ENCODE assay signal across 23 cellular contexts in genomic region chr4:146488495-146489174, GRCh38. TPM values are rescaled to one million over a fixed set of nuclear protein-coding genes. Genes with fewer than 3 reads are reported as not detected.
DNase-seq lines count a peak whose midpoint lies in the region; TF ChIP-seq lines count a peak whose summit lies in the region.
"Had no signal": no experiment of that assay in that cellular context is flagged by ENCODE, and none has a peak within 500 bp of the region (broad histone marks: within the 10 kb centered on the region; RNA-seq: fewer than 3 reads in every experiment).

No MANE protein-coding gene starts in this region.

- no peaks in the 10 kb centered on the region for H3K4me1 ChIP-seq in uterus
- H3K4me1 ChIP-seq: esophagus squamous epithelium, right lobe of liver had no signal

- H3K4me3 ChIP-seq in cardiac fibroblast (replicated peaks in 1 of 2; ENCODE audit: low read depth in 2 of 2, low read length in 2 of 2) (no peak overlapping the region), uterus (no peak overlapping the region)
- H3K4me3 ChIP-seq: esophagus squamous epithelium, heart right ventricle, right lobe of liver, thoracic aorta had no signal

- no peaks in the 10 kb centered on the region for H3K27me3 ChIP-seq in uterus
- H3K27me3 ChIP-seq: esophagus squamous epithelium, heart right ventricle, right lobe of liver had no signal

- no peaks in the 10 kb centered on the region for H3K27me3 Mint-ChIP-seq in Calu3 (ENCODE audit: unreplicated experiment)
- H3K27me3 Mint-ChIP-seq: activated naive CD4-positive, alpha-beta T cell treated with anti-CD3 and anti-CD28 coated beads, Interleukin-2, amount 50 U/mL, for 24 hours; stimulated activated memory B cell treated with anti-CD40 and anti-IgM and Interleukin-4, amounts not matched to agents 10 μg/mL and 1 μg/mL and 100 μg/mL, for 72 hours; T-helper 17 cell had no signal

- H3K36me3 Mint-ChIP-seq in Calu3 (ENCODE audit: insufficient read depth, unreplicated experiment): no peaks in the 10 kb centered on the region

- H3K27ac ChIP-seq in uterus: no peak overlapping the region
- H3K27ac ChIP-seq: C4-2B, esophagus squamous epithelium, heart right ventricle, right lobe of liver, thoracic aorta had no signal

- H3K9me3 Mint-ChIP-seq in Calu3 (ENCODE audit: low read depth, unreplicated experiment): peaks cover 3% of the 10 kb centered on the region

- CTCF ChIA-PET in Calu3 (lab: Charles Lee): no interaction called here

- TF ChIP-seq POLR2A in uterus (IDR thresholded peaks at IDR 0.05): no peak

- no peak overlapping the region for H3K27ac Mint-ChIP-seq in Calu3 (ENCODE audit: unreplicated experiment)
- H3K27ac Mint-ChIP-seq: activated CD8-positive, alpha-beta T cell treated with anti-CD3 and anti-CD28 coated beads, Interleukin-2, amount 10 ng/mL, durations not matched to agents 7 days and 5 days; activated naive CD4-positive, alpha-beta T cell treated with anti-CD3 and anti-CD28 coated beads, Interleukin-2, amount 50 U/mL, for 24 hours; stimulated activated memory B cell treated with anti-CD40 and anti-IgM and Interleukin-4, amounts not matched to agents 10 μg/mL and 1 μg/mL and 100 μg/mL, for 72 hours; T-helper 17 cell had no signal

- DNase-seq in Calu3: peak; percentile 22
- peak; percentile 36 for DNase-seq in RPMI7951 (ENCODE audit: low read depth)
- DNase-seq in cardiac fibroblast (ENCODE audit: low read depth in 2 of 2): peak; percentile 55 to 78
- peak; percentile 73 for DNase-seq in iris pigment epithelial cell (ENCODE audit: low read depth)
- DNase-seq in HT-29 (ENCODE audit: low spot score): no peak
- DNase-seq in DMS 273 (lab: John Stamatoyannopoulos, UW; ENCODE audit: unreplicated experiment): no peak
- DNase-seq in T-helper 2 cell: no peak
- no peak for DNase-seq in uterus
- DNase-seq: activated CD8-positive, alpha-beta T cell treated with anti-CD3 and anti-CD28 coated beads, Interleukin-2, amount 10 ng/mL, durations not matched to agents 7 days and 5 days; activated T-cell treated with anti-CD3 and anti-CD28 coated beads, Interleukin-2, amount 50 U/mL, for 4 hours; DMS153; esophagus squamous epithelium; heart right ventricle; NCI-H1436; NCI-H748 treated with DMSO at 0.1 percent for 48 hours; nucleus accumbens; right lobe of liver; SHP77 treated with DMSO at 0.1 percent for 48 hours; T-helper 17 cell had no signal

- TF ChIP-seq CTCF in Calu3 (IDR thresholded peaks at IDR 0.05; ENCODE audit: unreplicated experiment) (no peak), cardiac fibroblast (IDR thresholded peaks at IDR 0.05; ENCODE audit: low read depth, low read length) (no peak), uterus (IDR thresholded peaks at IDR 0.05) (no peak)

- no peak overlapping the region for H3K4me3 Mint-ChIP-seq in Calu3 (ENCODE audit: low read depth, unreplicated experiment)
- H3K4me3 Mint-ChIP-seq: activated CD8-positive, alpha-beta T cell treated with anti-CD3 and anti-CD28 coated beads, Interleukin-2, amount 10 ng/mL, durations not matched to agents 7 days and 5 days; activated naive CD4-positive, alpha-beta T cell treated with anti-CD3 and anti-CD28 coated beads, Interleukin-2, amount 50 U/mL, for 24 hours; activated T-cell treated with anti-CD3 and anti-CD28 coated beads, Interleukin-2, amount 50 U/mL, for 4 hours; stimulated activated memory B cell treated with anti-CD40 and anti-IgM and Interleukin-4, amounts not matched to agents 10 μg/mL and 1 μg/mL and 100 μg/mL, for 72 hours; T-helper 17 cell had no signal

- intact Hi-C loops in Calu3 (cut with micrococcal nuclease; ENCODE audit: unreplicated experiment): no loop called here
- intact Hi-C loops in uterus (cut with DNase I; ENCODE audit: low total_unique reads): no loop called here

- no peaks in the 10 kb centered on the region for H3K36me3 ChIP-seq in uterus
- H3K36me3 ChIP-seq: right lobe of liver had no signal

- H3K9me3 ChIP-seq in uterus: no peaks in the 10 kb centered on the region
- H3K9me3 ChIP-seq: right lobe of liver, thoracic aorta had no signal

- H3K4me1 Mint-ChIP-seq in Calu3 (ENCODE audit: low read depth, unreplicated experiment): peaks cover 17% of the 10 kb centered on the region

- BruUV-seq in Calu3 (replicated peaks; lab: Mats Ljungman, UMichigan): no TSS peak

RNA-seq across cellular contexts. Expression of gene SLC10A7, which starts 33.1 kb away (rescaled TPM):
- total RNA-seq in Calu3 (2022): 11.7 and 15.9 TPM in 2 replicates
- 6.4 and 9.3 TPM in 2 replicates for total RNA-seq in RPMI7951 (2014; rRNA removed; shearing (Covaris generic))
- total RNA-seq in HT-29 (2014; rRNA removed; shearing (Covaris generic)): 4.1 TPM in 2 replicates
- total RNA-seq in uterus: 10 to 100 TPM in 3 of 4 donors, 1 to 10 TPM in 1; 7.4 to 34.5 (median 17.1) TPM

Comparison
In these comparisons a context has a peak if more than half of its experiments do, and no peak if none do; other contexts are left out.
1. DNase-seq: peak in Calu3 (single experiment), RPMI7951 (single experiment), cardiac fibroblast (2 of 2) and iris pigment epithelial cell (single experiment); none in HT-29 (single experiment), DMS 273 (single experiment), T-helper 2 cell (0 of 5) and uterus (0 of 2).